ENCODE assay signal across 26 cellular contexts in the genomic region with DNA sequence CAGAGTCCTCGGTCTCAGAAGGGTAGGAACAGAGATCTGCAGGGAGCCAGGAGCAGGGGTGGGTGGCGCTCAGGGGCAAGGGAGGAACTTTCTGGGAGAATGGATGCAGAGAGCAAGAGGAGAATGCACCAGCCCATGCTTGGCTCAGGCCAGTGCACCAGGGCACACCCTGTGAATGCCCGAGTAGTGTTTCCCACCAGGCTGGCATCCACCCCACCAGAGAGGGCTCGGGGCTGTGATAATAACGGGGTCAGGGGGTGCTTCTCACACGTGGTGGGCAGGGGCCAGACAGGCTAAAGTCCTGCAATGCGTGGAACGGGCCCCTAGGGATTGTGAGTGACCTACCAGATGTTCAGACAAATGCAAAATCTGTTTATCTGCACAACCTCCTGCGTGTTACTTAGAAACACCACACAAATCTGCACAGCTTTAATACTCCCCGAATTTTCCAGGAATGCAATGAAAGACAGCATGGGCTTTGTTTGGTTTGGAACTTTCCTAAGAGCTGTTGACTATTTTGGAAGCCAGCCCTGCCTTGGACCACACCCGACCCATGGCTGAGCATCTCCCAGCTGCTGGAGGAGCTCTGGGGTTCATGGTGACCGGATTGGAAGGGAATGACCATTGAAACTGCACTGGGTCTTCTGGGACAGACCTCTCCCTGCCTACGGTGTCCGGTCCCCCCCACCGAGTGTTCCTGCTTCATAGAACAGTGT.
DNase-seq lines count a peak whose midpoint lies in the region; ATAC-seq and TF ChIP-seq lines count a peak whose summit lies in the region.
"Had no signal": no experiment of that assay in that cellular context is flagged by ENCODE, and none has a peak within 500 bp of the region (broad histone marks: within the 10 kb centered on the region; RNA-seq: fewer than 3 reads in every experiment).

No MANE protein-coding gene starts in this region.

- H3K9me3 ChIP-seq in right atrium auricular region (no peaks in the 10 kb centered on the region), testis (no peaks in the 10 kb centered on the region)
- H3K9me3 ChIP-seq: prostate gland, SK-N-SH, tibial artery had no signal

- H3K4me1 ChIP-seq in right atrium auricular region (no peaks in the 10 kb centered on the region), testis (peaks cover 6% of the 10 kb centered on the region)
- H3K4me1 ChIP-seq: prostate gland had no signal

- TF ChIP-seq CTCF in right atrium auricular region (IDR thresholded peaks at IDR 0.05) (no peak), fibroblast of villous mesenchyme (IDR thresholded peaks at IDR 0.05; ENCODE audit: insufficient read depth, low read depth, low read length) (no peak), testis (IDR thresholded peaks at IDR 0.05) (no peak), GM13977 (IDR thresholded peaks at IDR 0.05; ENCODE audit: extremely low read depth, insufficient read depth, missing control alignments) (no peak)

- intact Hi-C loops in Right ventricle myocardium inferior (cut with DNase I) (no loop called here), testis (cut with DNase I; ENCODE audit: low total_unique reads) (no loop called here)

- H3K27ac ChIP-seq in right atrium auricular region (no peak overlapping the region), testis (no peak overlapping the region)
- H3K27ac ChIP-seq: 22Rv1, prostate gland, skin epidermis, tibial artery had no signal

- no peak overlapping the region for H3K4me3 ChIP-seq in right atrium auricular region
- no peak overlapping the region for H3K4me3 ChIP-seq in fibroblast of villous mesenchyme (ENCODE audit: low read depth, low read length)
- no peak overlapping the region for H3K4me3 ChIP-seq in testis
- H3K4me3 ChIP-seq: prostate gland, skin epidermis, tibial artery had no signal

- WGBS in testis, 2 donors, result 39 to 62% methylated on average over 15 of the region's 15 CpGs

- no peaks in the 10 kb centered on the region for H3K36me3 ChIP-seq in right atrium auricular region
- no peaks in the 10 kb centered on the region for H3K36me3 ChIP-seq in testis (ENCODE audit: low read depth, missing control alignments)
- H3K36me3 ChIP-seq: prostate gland, tibial artery had no signal

- in situ Hi-C loops in GM13977 (cut with MboI; ENCODE audit: low pct_unique_long_range_greater_than_20kb, low sequenced_read_pairs, unreplicated experiment), result no loop called here

- ATAC-seq in Right ventricle myocardium inferior, result peak; percentile 75
- ATAC-seq: activated CD8-positive, alpha-beta T cell treated with anti-CD3 and anti-CD28 coated beads, Interleukin-2, amount 10 ng/mL, durations not matched to agents 7 days and 5 days; stimulated activated naive CD8-positive, alpha-beta T cell treated with anti-CD3 and anti-CD28 coated beads, Interleukin-15, amount 100 ng/mL, for 72 hours had no signal

- DNase-seq in Right ventricle myocardium inferior (ENCODE audit: missing footprints), result no peak
- DNase-seq in right atrium auricular region (ENCODE audit: low spot score), result no peak
- peak; percentile 26 for DNase-seq in fibroblast of villous mesenchyme (ENCODE audit: low read depth)
- peak; percentile 15 for DNase-seq in mucosa of gallbladder (ENCODE audit: low spot score)
- peak; percentile 54 for DNase-seq in testis
- no peak for DNase-seq in activated T-cell treated with anti-CD3 and anti-CD28 coated beads, Interleukin-2, amount 50 U/mL, for 1 hour
- no peak for DNase-seq in NCI-H446 (lab: John Stamatoyannopoulos, UW)
- no peak for DNase-seq in GM13977 (ENCODE audit: low spot score)
- DNase-seq: activated CD4-positive, alpha-beta T cell treated with anti-CD3 and anti-CD28 coated beads for 1 hour; activated CD8-positive, alpha-beta T cell treated with anti-CD3 and anti-CD28 coated beads, Interleukin-2, amount 10 ng/mL, durations not matched to agents 7 days and 5 days; activated effector memory CD4-positive, alpha-beta T cell treated with Interleukin-2 at 50 U/mL for 16 hours; activated naive CD8-positive, alpha-beta T cell treated with anti-CD3 and anti-CD28 coated beads for 36 hours; CD4-positive, CD25-positive, alpha-beta regulatory T cell; central memory CD4-positive, alpha-beta T cell; H9; kidney glomerular epithelial cell; NCI-H1105; NCI-H2029 treated with DMSO at 0.1 percent for 48 hours; NCI-H748 treated with DMSO at 0.1 percent for 48 hours; RPMI8226; SK-N-SH; stimulated activated naive CD8-positive, alpha-beta T cell treated with anti-CD3 and anti-CD28 coated beads, Interleukin-15, amount 100 ng/mL, for 72 hours; tibial artery had no signal

- TF ChIP-seq POLR2A in testis (IDR thresholded peaks at IDR 0.05), result no peak

- H3K27me3 ChIP-seq in right atrium auricular region (no peaks in the 10 kb centered on the region), testis (no peaks in the 10 kb centered on the region)

Comparison
In these comparisons a context has a peak if more than half of its experiments do, and no peak if none do; other contexts are left out.
1. DNase-seq: peak in fibroblast of villous mesenchyme (single experiment), mucosa of gallbladder (single experiment) and testis (single experiment); none in Right ventricle myocardium inferior (single experiment), right atrium auricular region (single experiment), activated T-cell treated with anti-CD3 and anti-CD28 coated beads, Interleukin-2, amount 50 U/mL, for 1 hour (single experiment), NCI-H446 (0 of 2) and GM13977 (single experiment).